20 cellular contexts compared by ENCODE assay signal in the genomic region with DNA sequence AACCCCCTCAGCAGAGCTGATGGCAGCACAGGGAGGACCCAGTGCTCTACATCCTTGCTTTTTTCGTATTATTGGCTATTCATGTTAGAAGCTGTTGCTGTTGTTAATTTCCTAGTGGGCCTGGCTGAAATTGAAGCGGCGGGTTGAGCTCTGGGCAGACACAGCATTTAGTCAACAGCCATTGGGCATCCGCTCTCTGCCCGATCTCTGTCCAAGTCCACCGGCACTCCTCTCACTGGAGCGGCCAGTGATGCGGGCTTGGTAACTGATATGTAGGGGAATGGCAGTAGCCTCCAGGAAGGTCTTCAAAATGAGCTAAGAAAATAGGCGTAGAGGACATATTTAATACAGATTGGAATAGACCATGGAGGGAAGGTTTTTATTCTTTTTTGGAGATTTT.
"Had no signal": no experiment of that assay in that cellular context is flagged by ENCODE, and none has a peak within 500 bp of the region (broad histone marks: within the 10 kb centered on the region; RNA-seq: fewer than 3 reads in every experiment).

No MANE protein-coding gene starts in this region.

- H3K36me3 ChIP-seq: left lung, sigmoid colon, transverse colon, uterus had no signal

- DNase-seq: activated B cell treated with CpG ODN at 0.5 μM for 24 hours; activated CD4-positive, alpha-beta T cell treated with anti-CD3 and anti-CD28 coated beads, Interleukin-2, amount 10 ng/mL, durations not matched to agents 24 days and 14 days; activated CD8-positive, alpha-beta T cell treated with anti-CD3 and anti-CD28 coated beads for 36 hours; activated naive CD4-positive, alpha-beta T cell treated with anti-CD3 and anti-CD28 coated beads for 36 hours; activated T-cell treated with anti-CD3 and anti-CD28 coated beads, Interleukin-2, amount 50 U/mL, for 24 hours; endodermal cell; foreskin keratinocyte; glutamatergic neuron; kidney; left lung; mammary epithelial cell; natural killer cell; sigmoid colon; stimulated activated CD4-positive, alpha-beta T cell treated with anti-CD3 and anti-CD28 coated beads, Interleukin-4, amount 100 ng/mL, for 4 hours; transverse colon; uterus had no signal

- H3K4me1 ChIP-seq: foreskin keratinocyte, left lung, uterus had no signal

- H3K36me3 Mint-ChIP-seq: natural killer cell; stimulated activated memory B cell treated with anti-CD40 and anti-IgM and Interleukin-4, amounts not matched to agents 10 μg/mL and 1 μg/mL and 100 μg/mL, for 72 hours had no signal

- H3K9me2 ChIP-seq: SK-N-SH had no signal

- H3K27ac ChIP-seq: epithelial cell of prostate, foreskin keratinocyte, left lung, transverse colon had no signal

- H3K27ac Mint-ChIP-seq: activated B cell treated with CpG ODN at 0.5 μM for 24 hours; activated CD4-positive, alpha-beta T cell treated with anti-CD3 and anti-CD28 coated beads, Interleukin-2, amount 10 ng/mL, durations not matched to agents 24 days and 14 days; activated CD8-positive, alpha-beta T cell treated with anti-CD3 and anti-CD28 coated beads for 36 hours; activated naive CD4-positive, alpha-beta T cell treated with anti-CD3 and anti-CD28 coated beads for 36 hours; activated T-cell treated with anti-CD3 and anti-CD28 coated beads, Interleukin-2, amount 50 U/mL, for 24 hours; endodermal cell; natural killer cell; stimulated activated memory B cell treated with anti-CD40 and anti-IgM and Interleukin-4, amounts not matched to agents 10 μg/mL and 1 μg/mL and 100 μg/mL, for 72 hours; T-helper 2 cell treated with Interferon-gamma antibody and Interleukin-4, amounts not matched to agents 5 μg/mL and 100 μg/mL, for 36 hours had no signal

- H3K9me3 ChIP-seq: left lung, sigmoid colon, SK-N-SH, transverse colon, uterus had no signal

- H3K9me3 Mint-ChIP-seq: activated B cell treated with CpG ODN at 0.5 μM for 24 hours; activated CD4-positive, alpha-beta T cell treated with anti-CD3 and anti-CD28 coated beads, Interleukin-2, amount 10 ng/mL, durations not matched to agents 24 days and 14 days; activated CD8-positive, alpha-beta T cell treated with anti-CD3 and anti-CD28 coated beads for 36 hours; activated naive CD4-positive, alpha-beta T cell treated with anti-CD3 and anti-CD28 coated beads for 36 hours; activated T-cell treated with anti-CD3 and anti-CD28 coated beads, Interleukin-2, amount 50 U/mL, for 24 hours; endodermal cell; natural killer cell; stimulated activated memory B cell treated with anti-CD40 and anti-IgM and Interleukin-4, amounts not matched to agents 10 μg/mL and 1 μg/mL and 100 μg/mL, for 72 hours; T-helper 2 cell treated with Interferon-gamma antibody and Interleukin-4, amounts not matched to agents 5 μg/mL and 100 μg/mL, for 36 hours had no signal

- H3K4me1 Mint-ChIP-seq: activated B cell treated with CpG ODN at 0.5 μM for 24 hours; activated CD4-positive, alpha-beta T cell treated with anti-CD3 and anti-CD28 coated beads, Interleukin-2, amount 10 ng/mL, durations not matched to agents 24 days and 14 days; natural killer cell; stimulated activated memory B cell treated with anti-CD40 and anti-IgM and Interleukin-4, amounts not matched to agents 10 μg/mL and 1 μg/mL and 100 μg/mL, for 72 hours had no signal

- H3K27me3 ChIP-seq: foreskin keratinocyte, left lung, sigmoid colon, transverse colon, uterus had no signal

- ATAC-seq: activated CD8-positive, alpha-beta T cell treated with anti-CD3 and anti-CD28 coated beads for 36 hours; foreskin keratinocyte; left lung; stimulated activated memory B cell treated with anti-CD40 and anti-IgM and Interleukin-4, amounts not matched to agents 10 μg/mL and 1 μg/mL and 100 μg/mL, for 72 hours had no signal

- H3K4me3 Mint-ChIP-seq: activated B cell treated with CpG ODN at 0.5 μM for 24 hours; activated CD4-positive, alpha-beta T cell treated with anti-CD3 and anti-CD28 coated beads, Interleukin-2, amount 10 ng/mL, durations not matched to agents 24 days and 14 days; activated CD8-positive, alpha-beta T cell treated with anti-CD3 and anti-CD28 coated beads for 36 hours; activated naive CD4-positive, alpha-beta T cell treated with anti-CD3 and anti-CD28 coated beads for 36 hours; activated T-cell treated with anti-CD3 and anti-CD28 coated beads, Interleukin-2, amount 50 U/mL, for 24 hours; endodermal cell; natural killer cell; stimulated activated memory B cell treated with anti-CD40 and anti-IgM and Interleukin-4, amounts not matched to agents 10 μg/mL and 1 μg/mL and 100 μg/mL, for 72 hours; T-helper 2 cell treated with Interferon-gamma antibody and Interleukin-4, amounts not matched to agents 5 μg/mL and 100 μg/mL, for 36 hours had no signal

- H3K4me3 ChIP-seq: left lung, sigmoid colon, transverse colon, uterus had no signal

- H3K27me3 Mint-ChIP-seq: activated B cell treated with CpG ODN at 0.5 μM for 24 hours; activated CD8-positive, alpha-beta T cell treated with anti-CD3 and anti-CD28 coated beads for 36 hours; stimulated activated memory B cell treated with anti-CD40 and anti-IgM and Interleukin-4, amounts not matched to agents 10 μg/mL and 1 μg/mL and 100 μg/mL, for 72 hours had no signal
